23 cellular contexts compared by ENCODE assay signal in genomic region chr10:6179078-6179477, GRCh38. TPM values are rescaled to one million over a fixed set of nuclear protein-coding genes. Genes with fewer than 3 reads are reported as not detected.
A peak's percentile ranks its signal among the peaks of the same experiment; 100 is the strongest.
DNase-seq lines count a peak whose midpoint lies in the region; ATAC-seq and TF ChIP-seq lines count a peak whose summit lies in the region.
"Had no signal": no experiment of that assay in that cellular context is flagged by ENCODE, and none has a peak within 500 bp of the region (broad histone marks: within the 10 kb centered on the region; RNA-seq: fewer than 3 reads in every experiment).

No MANE protein-coding gene starts in this region.

- H2AK5ac ChIP-seq in mesenchymal stem cell (ENCODE audit: low read length, severe bottlenecking), result no peak overlapping the region

- H3K4me1 ChIP-seq in cardiac muscle cell (ENCODE audit: low read depth) (peaks cover 31% of the 10 kb centered on the region), right atrium auricular region (peaks cover 0 to 31% of the 10 kb centered on the region in 2 donors), mesenchymal stem cell (ENCODE audit: control insufficient read depth, insufficient read depth, low read depth, low read length) (peaks cover 12% of the 10 kb centered on the region), subcutaneous abdominal adipose tissue (ENCODE audit: control insufficient read depth in 5 of 5, insufficient read depth in 5 of 5, low read length in 5 of 5) (peaks cover 0 to 77% (median 66%) of the 10 kb centered on the region in 5 donors), HAP-1 (no peaks in the 10 kb centered on the region)

- no peak for ATAC-seq in WTC11
- no peak for ATAC-seq in GM21360 (IDR thresholded peaks at IDR 0.05; ENCODE audit: unreplicated experiment)

- no peak overlapping the region for H3K23ac ChIP-seq in mesenchymal stem cell (ENCODE audit: low read length in 2 of 2)

- TF ChIP-seq CTCF in cardiac muscle cell (IDR thresholded peaks at IDR 0.05; ENCODE audit: low read depth, low read length), result no peak
- TF ChIP-seq CTCF in right atrium auricular region (IDR thresholded peaks at IDR 0.05), result no peak
- TF ChIP-seq CTCF in WTC11 (IDR thresholded peaks at IDR 0.05), result no peak

- H3K27me3 ChIP-seq in cardiac muscle cell, result no peaks in the 10 kb centered on the region
- H3K27me3 ChIP-seq in right atrium auricular region, result no peaks in the 10 kb centered on the region
- H3K27me3 ChIP-seq in mesenchymal stem cell (ENCODE audit: control insufficient read depth in 1 of 2, insufficient read depth in 1 of 2, low read length in 2 of 2), result peaks cover 0 to 8% of the 10 kb centered on the region in 2 experiments
- H3K27me3 ChIP-seq in subcutaneous abdominal adipose tissue (ENCODE audit: control insufficient read depth in 5 of 5, insufficient read depth in 4 of 5, low read length in 5 of 5), result no peaks in the 10 kb centered on the region
- H3K27me3 ChIP-seq in HAP-1 (ENCODE audit: low read depth), result no peaks in the 10 kb centered on the region

- WGBS in mesenchymal stem cell, result 95% methylated on average over 6 of the region's 8 CpGs

- DNase-seq in cardiac muscle cell (ENCODE audit: low read depth in 1 of 2, low spot score in 1 of 2), result no peak
- no peak for DNase-seq in right atrium auricular region (ENCODE audit: low spot score)
- no peak for DNase-seq in WTC11 (ENCODE audit: low spot score)
- no peak for DNase-seq in mesenchymal stem cell
- no peak for DNase-seq in GM19240 (ENCODE audit: insufficient read length, low spot score)
- no peak for DNase-seq in HAP-1 (ENCODE audit: low spot score in 2 of 2)
- DNase-seq: AML-193, DMS79, HFFc6, MV-4-11, NCI-H1105 treated with DMSO at 0.1 percent for 48 hours, NCI-H2029 treated with DMSO at 0.1 percent for 48 hours, NCI-H226, NCI-H510A treated with DMSO at 0.1 percent for 48 hours, NCI-H748 treated with DMSO at 0.1 percent for 48 hours, PC-9, RPMI8226, SHP77 treated with DMSO at 0.1 percent for 48 hours had no signal

- in situ Hi-C loops in HAP-1 (cut with MboI; ENCODE audit: low sequenced_read_pairs), result no loop called here

- H3K4ac ChIP-seq in mesenchymal stem cell (ENCODE audit: low read depth in 1 of 2, low read length in 2 of 2), result no peak overlapping the region

- H3K9me3 Mint-ChIP-seq in WTC11, result no peaks in the 10 kb centered on the region
- H3K9me3 Mint-ChIP-seq: HFFc6 had no signal

- H3K79me1 ChIP-seq in mesenchymal stem cell (replicated peaks; ENCODE audit: low read length, poor library complexity, severe bottlenecking), result peaks cover 39% of the 10 kb centered on the region

- H4K8ac ChIP-seq in mesenchymal stem cell (ENCODE audit: low read length), result no peak overlapping the region

- no peak overlapping the region for H2AFZ ChIP-seq in mesenchymal stem cell (ENCODE audit: low read depth, low read length)
- H2AFZ ChIP-seq: PC-9 had no signal

- no peak overlapping the region for H4K91ac ChIP-seq in mesenchymal stem cell (ENCODE audit: low read length)

- H3K9me3 ChIP-seq in cardiac muscle cell (ENCODE audit: low read depth), result no peaks in the 10 kb centered on the region
- no peaks in the 10 kb centered on the region for H3K9me3 ChIP-seq in right atrium auricular region
- H3K9me3 ChIP-seq in mesenchymal stem cell (ENCODE audit: control insufficient read depth, low read length), result no peaks in the 10 kb centered on the region
- no peaks in the 10 kb centered on the region for H3K9me3 ChIP-seq in subcutaneous abdominal adipose tissue (ENCODE audit: control insufficient read depth in 5 of 5, low read length in 5 of 5)
- H3K9me3 ChIP-seq in HAP-1, result no peaks in the 10 kb centered on the region

- H2BK12ac ChIP-seq in mesenchymal stem cell (ENCODE audit: low read length in 2 of 2), result no peak overlapping the region

- H3K27me3 Mint-ChIP-seq in WTC11 (ENCODE audit: low read depth), result no peaks in the 10 kb centered on the region

- no peak overlapping the region for H2BK5ac ChIP-seq in mesenchymal stem cell (ENCODE audit: low read depth, low read length, poor library complexity, severe bottlenecking)

- no peak overlapping the region for H2BK15ac ChIP-seq in mesenchymal stem cell (ENCODE audit: low read depth, poor library complexity, severe bottlenecking)

- no peak overlapping the region for H3K4me3 ChIP-seq in cardiac muscle cell
- H3K4me3 ChIP-seq in right atrium auricular region, result no peak overlapping the region
- H3K4me3 ChIP-seq in mesenchymal stem cell (ENCODE audit: insufficient read depth in 1 of 2, low read depth in 1 of 2, low read length in 2 of 2), result no peak overlapping the region
- no peak overlapping the region for H3K4me3 ChIP-seq in subcutaneous abdominal adipose tissue (ENCODE audit: low read depth in 1 of 5, low read length in 5 of 5)
- H3K4me3 ChIP-seq in HAP-1, result no peak overlapping the region
- H3K4me3 ChIP-seq: PC-9, SK-N-MC had no signal

- peaks cover 4% of the 10 kb centered on the region; the same call in 1 of the 2 replicates for H3K36me3 Mint-ChIP-seq in WTC11

- H3K9ac ChIP-seq in mesenchymal stem cell (ENCODE audit: low read length) (peak overlapping the region; percentile 15), subcutaneous abdominal adipose tissue (ENCODE audit: low read length in 5 of 5) (peak overlapping the region in 2 of 5 donors; percentile 27 to 54)
- H3K9ac ChIP-seq: KMS-11 had no signal

- H3K4me2 ChIP-seq in mesenchymal stem cell (ENCODE audit: low read length, poor library complexity, severe bottlenecking), result no peak overlapping the region
- H3K4me2 ChIP-seq: KMS-11, PC-9 had no signal

- peak overlapping the region; percentile 3; the same call in 1 of the 2 replicates for H3K27ac Mint-ChIP-seq in WTC11
- H3K27ac Mint-ChIP-seq: HFFc6 had no signal

- peaks cover 12% of the 10 kb centered on the region for H3K4me1 Mint-ChIP-seq in WTC11

- POLR2A ChIA-PET in WTC11 (lab: Charles Lee), result no interaction called here

- H3K18ac ChIP-seq in mesenchymal stem cell (ENCODE audit: low read depth in 1 of 2, low read length in 2 of 2), result no peak overlapping the region

- H3K4me3 Mint-ChIP-seq in WTC11, result no peak overlapping the region
- H3K4me3 Mint-ChIP-seq: HFFc6 had no signal

- H3K14ac ChIP-seq in mesenchymal stem cell (ENCODE audit: low read length in 2 of 2), result no peak overlapping the region

- CTCF ChIA-PET in WTC11 (lab: Charles Lee), result interaction anchor here (1.1 to 1.9 kb wide), 3 partner anchors 23 to 223 kb away, joined by 3 to 7 read pairs (median 3); partner anchors contain the start of gene PFKFB3

- H2BK120ac ChIP-seq in mesenchymal stem cell (ENCODE audit: low read depth, low read length), result no peak overlapping the region

- H3K27ac ChIP-seq in cardiac muscle cell, result peak overlapping the region; percentile 72
- H3K27ac ChIP-seq in right atrium auricular region, result no peak overlapping the region
- H3K27ac ChIP-seq in mesenchymal stem cell (ENCODE audit: low read length, poor library complexity, severe bottlenecking), result no peak overlapping the region
- peak overlapping the region; percentile 91 for H3K27ac ChIP-seq in subcutaneous abdominal adipose tissue (ENCODE audit: low read depth, low read length)
- H3K27ac ChIP-seq: C4-2B, KMS-11, PC-9, SK-N-MC had no signal

- H3K36me3 ChIP-seq in cardiac muscle cell (no peaks in the 10 kb centered on the region), right atrium auricular region (no peaks in the 10 kb centered on the region), mesenchymal stem cell (ENCODE audit: control insufficient read depth in 1 of 2, insufficient read depth in 2 of 2, low read depth in 1 of 2, low read length in 2 of 2) (peaks cover 5 to 9% of the 10 kb centered on the region in 2 experiments), subcutaneous abdominal adipose tissue (ENCODE audit: control insufficient read depth in 5 of 5, insufficient read depth in 5 of 5, low read length in 5 of 5) (no peaks in the 10 kb centered on the region), HAP-1 (replicated peaks) (no peaks in the 10 kb centered on the region)

TF ChIP-seq in WTC11, 78 proteins besides CTCF, POLR2A, EP300 and RAD21 (continues in another document):
- TF ChIP-seq ZNF219 (CRISPR knock-in tag; IDR thresholded peaks at IDR 0.05; ENCODE audit: borderline replicate concordance) (no peak), NR3C1 (CRISPR knock-in tag; conservative IDR thresholded peaks at IDR 0.05; ENCODE audit: low read depth) (no peak), E2F1 (CRISPR knock-in tag; IDR thresholded peaks at IDR 0.05) (no peak), FOXJ3 (CRISPR knock-in tag; IDR thresholded peaks at IDR 0.05; ENCODE audit: borderline replicate concordance) (no peak), KAT7 (CRISPR knock-in tag; IDR thresholded peaks at IDR 0.05; ENCODE audit: borderline replicate concordance) (no peak), PREB (CRISPR knock-in tag; IDR thresholded peaks at IDR 0.05; ENCODE audit: borderline replicate concordance) (no peak), ZNF138 (CRISPR knock-in tag; conservative IDR thresholded peaks at IDR 0.05) (no peak)
- TF ChIP-seq, protein P1, sequence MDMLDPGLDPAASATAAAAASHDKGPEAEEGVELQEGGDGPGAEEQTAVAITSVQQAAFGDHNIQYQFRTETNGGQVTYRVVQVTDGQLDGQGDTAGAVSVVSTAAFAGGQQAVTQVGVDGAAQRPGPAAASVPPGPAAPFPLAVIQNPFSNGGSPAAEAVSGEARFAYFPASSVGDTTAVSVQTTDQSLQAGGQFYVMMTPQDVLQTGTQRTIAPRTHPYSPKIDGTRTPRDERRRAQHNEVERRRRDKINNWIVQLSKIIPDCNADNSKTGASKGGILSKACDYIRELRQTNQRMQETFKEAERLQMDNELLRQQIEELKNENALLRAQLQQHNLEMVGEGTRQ (CRISPR knock-in tag; IDR thresholded peaks at IDR 0.05), result no peak

RNA-seq across cellular contexts. Expression of gene PFKFB3, which starts 23.7 kb away (rescaled TPM):
- total RNA-seq in cardiac muscle cell, result 47.6 and 55.8 TPM in 2 replicates
- 37.1 and 47.6 TPM in 2 replicates for polyA plus RNA-seq in cardiac muscle cell
- total RNA-seq in right atrium auricular region, result 10 to 100 TPM in 1 of 2 donors, 1 to 10 TPM in 1; 9.4 to 16.5 TPM
- total RNA-seq in WTC11 (2021), result 30.6 to 42.5 TPM (median 40.7 TPM) in 3 replicates
- polyA plus RNA-seq in mesenchymal stem cell (2013, experiment 1 of 2), result 14.6 TPM
- 15.8 TPM for polyA plus RNA-seq in mesenchymal stem cell (2013, experiment 2 of 2)

Comparison
In these comparisons a context has a peak if more than half of its experiments do, and no peak if none do; other contexts are left out.
1. H3K27ac ChIP-seq: peak in cardiac muscle cell (single experiment) and subcutaneous abdominal adipose tissue (single experiment); none in right atrium auricular region (0 of 2) and mesenchymal stem cell (single experiment).